8 cellular contexts compared by ENCODE assay signal in the genomic region with DNA sequence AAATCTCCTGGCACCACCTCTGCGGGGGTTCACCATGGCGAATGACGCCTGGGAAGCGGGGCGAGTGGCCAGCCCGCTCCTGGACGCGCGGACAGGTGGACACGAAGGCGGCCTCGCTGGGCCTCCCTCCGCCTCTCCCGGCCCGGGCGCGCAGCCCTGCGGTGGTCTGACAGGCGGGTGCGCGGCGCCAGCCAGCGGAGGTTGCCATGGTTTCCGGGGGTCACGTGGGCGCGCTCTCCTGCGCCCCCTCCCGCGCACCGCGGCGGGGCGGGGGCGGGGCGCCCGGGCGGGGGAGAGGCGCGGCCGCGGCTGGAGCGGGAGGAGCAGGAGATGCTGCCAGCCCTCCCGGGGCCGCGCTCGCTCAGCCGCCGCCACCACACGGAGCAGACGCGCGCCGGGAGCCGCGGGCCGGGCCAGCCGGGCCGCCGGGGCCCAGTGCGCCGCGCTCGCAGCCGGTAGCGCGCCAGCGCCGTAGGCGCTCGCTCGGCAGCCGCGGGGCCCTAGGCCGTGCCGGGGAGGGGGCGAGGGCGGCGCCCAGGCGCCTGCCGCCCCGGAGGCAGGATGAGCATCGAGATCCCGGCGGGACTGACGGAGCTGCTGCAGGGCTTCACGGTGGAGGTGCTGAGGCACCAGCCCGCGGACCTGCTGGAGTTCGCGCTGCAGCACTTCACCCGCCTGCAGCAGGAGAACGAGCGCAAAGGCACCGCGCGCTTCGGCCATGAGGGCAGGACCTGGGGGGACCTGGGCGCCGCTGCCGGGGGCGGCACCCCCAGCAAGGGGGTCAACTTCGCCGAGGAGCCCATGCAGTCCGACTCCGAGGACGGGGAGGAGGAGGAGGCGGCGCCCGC. TPM values are rescaled to one million over a fixed set of nuclear protein-coding genes. Genes with fewer than 3 reads are reported as not detected.
DNase-seq lines count a peak whose midpoint lies in the region; ATAC-seq, FAIRE-seq and TF ChIP-seq lines count a peak whose summit lies in the region.

PRKAR2B (plus strand) TSS at position 359 of the 848 bp plus-strand sequence; CDS start at position 562, 203 bp downstream.

- H3K27ac ChIP-seq in K562 (ENCODE audit: extremely low read depth, low read depth, low read length) (peak within 1 kb of the TSS; percentile 73), gastrocnemius medialis (peak within 1 kb of the TSS; percentile 24 to 56 (median 49))

- TF ChIP-seq CTCF in K562 (IDR thresholded peaks at IDR 0.05 in 2 of 3, conservative IDR thresholded peaks at IDR 0.05 in 1 of 3; ENCODE audit: insufficient read depth in 2 of 3, low read depth in 1 of 3, low read length in 3 of 3) (peak in 2 of 3 experiments; percentile 44 to 54; a peak in 3 of 6 replicates), gastrocnemius medialis (IDR thresholded peaks at IDR 0.05 in 4 of 5, conservative IDR thresholded peaks at IDR 0.05 in 1 of 5) (peak in 1 of 5 experiments; percentile 19)

- H3K9me3 ChIP-seq in K562 (replicated peaks; ENCODE audit: control insufficient read depth, insufficient read depth, low read depth, low read length) (no peaks in the 10 kb centered on the region; the same call in 1 of the 2 replicates), gastrocnemius medialis (no peaks in the 10 kb centered on the region)

- TF ChIP-seq POLR2A in GM12892 (IDR thresholded peaks at IDR 0.05; ENCODE audit: low read depth, low read length), result no peak
- TF ChIP-seq POLR2A in K562 (conservative IDR thresholded peaks at IDR 0.05), result peak; percentile 60; the same call in 1 of the 2 replicates
- TF ChIP-seq POLR2A in gastrocnemius medialis (IDR thresholded peaks at IDR 0.05), result peak in 1 of 2 donors; percentile 8

- POLR2A ChIA-PET in K562 (lab: Yijun Ruan, JAX), result interaction anchor here (0.6 to 2.1 kb wide), 11 partner anchors 9 to 125 kb away, joined by 3 to 13 read pairs (median 3); no protein-coding TSS in a partner anchor

- no peaks in the 10 kb centered on the region for H3K27me3 ChIP-seq in K562 (ENCODE audit: control insufficient read depth in 2 of 2, insufficient read depth in 2 of 2, low read length in 2 of 2)
- H3K27me3 ChIP-seq in gastrocnemius medialis, result peaks cover 0 to 4% (median 3%) of the 10 kb centered on the region in 3 donors

- intact Hi-C loops in K562 (cut with micrococcal nuclease) (loop anchor here (1.0 to 10.0 kb wide), 7 partner anchors 9 to 252 kb away; partner anchors contain the start of gene PIK3CG), gastrocnemius medialis (cut with DNase I; ENCODE audit: low total_unique reads) (loop anchor here (10.0 kb wide), 1 partner anchor 120 kb away; the partner anchor contains the start of gene HBP1)

- no peak; the same call in 1 of the 2 replicates for TF ChIP-seq EP300 in K562 (IDR thresholded peaks at IDR 0.05; ENCODE audit: low read length)

- H2AFZ ChIP-seq in K562 (ENCODE audit: low read depth, low read length), result peak within 1 kb of the TSS; percentile 92

- peak within 1 kb of the TSS; percentile 96 for H3K4me2 ChIP-seq in K562 (ENCODE audit: insufficient read depth, low read length)

- CTCF ChIA-PET in K562 (lab: Yijun Ruan, JAX; ENCODE audit: low intra/inter-chr PET ratio), result interaction anchor here (1.0 kb wide), 1 partner anchor 97 kb away, joined by 3 read pairs; no protein-coding TSS in a partner anchor

- ATAC-seq in HG02840 (IDR thresholded peaks at IDR 0.05; ENCODE audit: low FRiP score, unreplicated experiment) (peak; percentile 70), K562 (peak; percentile 83), gastrocnemius medialis (peak; percentile 66 to 78), GM21717 (IDR thresholded peaks at IDR 0.05; ENCODE audit: unreplicated experiment) (no peak)

- DNase-seq in GM12892 (ENCODE audit: insufficient read length) (peak; percentile 61), NCI-H1930 (lab: John Stamatoyannopoulos, UW) (peak; percentile 89 to 92), UCSD-AML1 (lab: John Stamatoyannopoulos, UW; ENCODE audit: unreplicated experiment) (peak; percentile 77), K562 (ENCODE audit: extremely low read depth in 1 of 4, low spot score in 3 of 4) (peak; percentile 98 to 100 (median 98)), gastrocnemius medialis (peak in 1 of 2 donors; percentile 16)

- H3K4me1 ChIP-seq in K562 (replicated peaks in 1 of 2; ENCODE audit: control insufficient read depth in 2 of 2, insufficient read depth in 2 of 2, low read length in 2 of 2) (peaks cover 12 to 39% of the 10 kb centered on the region in 2 experiments), gastrocnemius medialis (peaks cover 11 to 14% of the 10 kb centered on the region in 2 donors)

- FAIRE-seq in GM12892 (lab: Jason Lieb, UNC) (no peak), K562 (lab: Jason Lieb, UNC) (no peak)

- H3K4me3 ChIP-seq in K562 (peak within 1 kb of the TSS; percentile 84), iPS-11a (ENCODE audit: low read depth, low read length) (peak within 1 kb of the TSS; percentile 75), gastrocnemius medialis (peak within 1 kb of the TSS; percentile 59 to 69 (median 64))

- peaks cover 28% of the 10 kb centered on the region for H3K36me3 ChIP-seq in K562 (ENCODE audit: control insufficient read depth, insufficient read depth, low read length)
- H3K36me3 ChIP-seq in gastrocnemius medialis, result no peaks in the 10 kb centered on the region

- H3K79me2 ChIP-seq in K562 (ENCODE audit: control insufficient read depth, insufficient read depth, low read length), result peaks cover 50% of the 10 kb centered on the region

- BruUV-seq in K562 (replicated peaks; lab: Mats Ljungman, UMichigan), result no TSS peak

- H4K20me1 ChIP-seq in K562 (replicated peaks; ENCODE audit: control insufficient read depth, insufficient read depth, low read length), result no peaks in the 10 kb centered on the region; the same call in 1 of the 2 replicates

- peak; percentile 41 to 54 for TF ChIP-seq RAD21 in K562 (CRISPR knock-in tag; conservative IDR thresholded peaks at IDR 0.05 in 1 of 2, IDR thresholded peaks at IDR 0.05 in 1 of 2)

- WGBS in K562 (ENCODE audit: insufficient coverage, low coverage, missing lambda C conversion rate), result under 1% methylated on average over 87 of the region's 110 CpGs

- H3K9ac ChIP-seq in K562 (ENCODE audit: insufficient read depth in 1 of 2, low read depth in 2 of 2, low read length in 2 of 2), result peak within 1 kb of the TSS; percentile 82 to 99

- H3K9me1 ChIP-seq in K562 (ENCODE audit: control insufficient read depth, insufficient read depth, low read length), result no peaks in the 10 kb centered on the region

- in situ Hi-C loops in K562 (cut with MboI) (loop anchor here (5.0 kb wide), 2 partner anchors 92 to 103 kb away; no protein-coding TSS in a partner anchor), gastrocnemius medialis (cut with MboI; ENCODE audit: low sequenced_read_pairs in 4 of 4) (no loop called here)

TF ChIP-seq in K562, 482 proteins besides CTCF, POLR2A, EP300 and RAD21 (continues in another document):
- TF ChIP-seq RBM22 (IDR thresholded peaks at IDR 0.05; ENCODE audit: low read depth, low read length, poor library complexity, severe bottlenecking) (peak; percentile 57), ZNF740 (CRISPR knock-in tag; IDR thresholded peaks at IDR 0.05) (peak; percentile 73), ZNF740 (tag; IDR thresholded peaks at IDR 0.05) (no peak; a peak in 1 of 4 replicates), ARID1B (IDR thresholded peaks at IDR 0.05) (no peak), SMC3 (conservative IDR thresholded peaks at IDR 0.05; ENCODE audit: insufficient read depth, low read depth, low read length) (no peak), ZNF280B (CRISPR knock-in tag; IDR thresholded peaks at IDR 0.05) (no peak), HOXB6 (CRISPR knock-in tag; IDR thresholded peaks at IDR 0.05; ENCODE audit: borderline replicate concordance) (no peak)

RNA-seq across cellular contexts. Expression of gene PRKAR2B, which starts in this region (rescaled TPM):
- 0.13 TPM for polyA plus RNA-seq in GM12892 (2012; ENCODE audit: missing spikeins)
- 16.3 and 57.4 TPM in 2 replicates for total RNA-seq in K562 (2011; cell fraction: chromatin; rRNA removed; ENCODE audit: low replicate concordance)
- total RNA-seq in K562 (2011; cell fraction: nucleolus; rRNA removed), result 14.3 and 18.3 TPM in 2 replicates
- 31.1 and 47.5 TPM in 2 replicates for total RNA-seq in K562 (2011; cell fraction: nucleoplasm; rRNA removed)
- total RNA-seq in K562 (2014; rRNA removed) (107 and 108 TPM in 2 replicates), K562 (2014; rRNA removed; fragmentation: Illumina TruSeq; extraction: Trizol) (156 and 172 TPM in 2 replicates), K562 (2015; rRNA removed; fragmentation: Illumina TruSeq; extraction: Trizol) (131 and 138 TPM in 2 replicates), K562 (2021) (115 and 129 TPM in 2 replicates), gastrocnemius medialis (1 to 10 TPM in 3 of 4 donors, under 1 TPM in 1; 0.85 to 6.0 (median 1.4) TPM)
- polyA plus RNA-seq in K562 (2011; rRNA removed) (122 and 173 TPM in 2 replicates), K562 (2014; fragmentation: Illumina TruSeq; extraction: Trizol) (117 and 140 TPM in 2 replicates), K562 (2014; fragmentation: Nextera tagmentation; extraction: Ambion mirVana) (10 to 100 TPM; 59.0 to 65.4 TPM), K562 (2014; rRNA removed) (77.1 and 86.2 TPM in 2 replicates)
- polyA plus RNA-seq in K562 (2011; cell fraction: cytosol; rRNA removed), result 29.4 and 57.2 TPM in 2 replicates
- polyA plus RNA-seq in K562 (2011; cell fraction: nucleus; rRNA removed), result 17.3 and 27.3 TPM in 2 replicates
- polyA plus RNA-seq in K562 (2012), result 79.6 and 100 TPM in 2 replicates
- 205 and 212 TPM in 2 replicates for polyA minus RNA-seq in K562 (2011; rRNA and poly(A)+ RNA removed)
- polyA minus RNA-seq in K562 (2011; cell fraction: cytosol; rRNA and poly(A)+ RNA removed), result 96.1 and 101 TPM in 2 replicates
- polyA minus RNA-seq in K562 (2011; cell fraction: nucleus; rRNA and poly(A)+ RNA removed), result 19.3 and 36.1 TPM in 2 replicates
